Comparison of ENCODE assay signal across 10 cellular contexts in the genomic region with DNA sequence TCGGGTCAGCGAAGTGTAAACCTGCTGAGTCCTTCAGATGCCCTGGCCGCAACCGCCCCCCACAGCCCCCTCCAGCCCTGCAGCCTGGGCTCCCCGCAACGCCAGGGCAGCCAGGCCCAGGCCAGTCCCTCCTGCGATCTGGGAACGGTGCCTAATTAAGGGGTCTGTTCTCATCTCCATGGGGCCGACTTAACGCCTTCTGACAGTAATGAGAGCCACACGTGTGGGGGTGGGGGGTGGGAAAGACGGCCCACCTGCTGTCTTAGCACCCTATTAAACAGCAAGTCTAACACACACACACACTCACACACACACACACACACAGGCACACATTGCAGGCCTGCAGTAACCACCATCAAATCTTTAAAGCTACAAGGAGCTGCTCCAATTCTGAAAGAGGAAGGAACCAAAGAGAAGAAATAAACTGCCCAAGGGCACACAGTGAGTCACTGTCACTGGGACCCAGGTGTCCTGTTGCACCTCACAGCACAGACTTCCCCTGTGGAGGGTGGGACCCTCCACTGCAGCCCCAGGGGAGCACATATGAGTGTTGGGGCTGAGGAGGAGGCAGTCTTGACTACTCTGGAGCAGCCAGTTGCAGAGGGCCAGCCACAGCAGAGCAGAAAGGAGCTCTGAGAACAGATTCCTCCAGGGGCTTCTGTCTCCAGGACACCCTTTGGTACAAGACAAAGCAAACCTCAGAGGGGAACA.
DNase-seq lines count a peak whose midpoint lies in the region; ATAC-seq lines count a peak whose summit lies in the region.
"Had no signal": no experiment of that assay in that cellular context is flagged by ENCODE, and none has a peak within 500 bp of the region (broad histone marks: within the 10 kb centered on the region; RNA-seq: fewer than 3 reads in every experiment).

No MANE protein-coding gene starts in this region.

- no peaks in the 10 kb centered on the region for H3K27me3 Mint-ChIP-seq in stimulated activated memory B cell treated with anti-CD40 and anti-IgM and Interleukin-4, amounts not matched to agents 10 μg/mL and 1 μg/mL and 100 μg/mL, for 72 hours

- H3K36me3 Mint-ChIP-seq in stimulated activated memory B cell treated with anti-CD40 and anti-IgM and Interleukin-4, amounts not matched to agents 10 μg/mL and 1 μg/mL and 100 μg/mL, for 72 hours = no peaks in the 10 kb centered on the region

- peak overlapping the region; percentile 36 for H3K4me3 Mint-ChIP-seq in stimulated activated memory B cell treated with anti-CD40 and anti-IgM and Interleukin-4, amounts not matched to agents 10 μg/mL and 1 μg/mL and 100 μg/mL, for 72 hours

- peaks cover 2% of the 10 kb centered on the region for H3K9me3 Mint-ChIP-seq in stimulated activated memory B cell treated with anti-CD40 and anti-IgM and Interleukin-4, amounts not matched to agents 10 μg/mL and 1 μg/mL and 100 μg/mL, for 72 hours

- H3K4me1 Mint-ChIP-seq in stimulated activated memory B cell treated with anti-CD40 and anti-IgM and Interleukin-4, amounts not matched to agents 10 μg/mL and 1 μg/mL and 100 μg/mL, for 72 hours = peaks cover 90% of the 10 kb centered on the region

- peak overlapping the region; percentile 59 for H3K27ac Mint-ChIP-seq in stimulated activated memory B cell treated with anti-CD40 and anti-IgM and Interleukin-4, amounts not matched to agents 10 μg/mL and 1 μg/mL and 100 μg/mL, for 72 hours

- ATAC-seq in activated CD4-positive, CD25-positive, alpha-beta regulatory T cell treated with anti-CD3 and anti-CD28 coated beads, Interleukin-2, amount 50 U/mL, for 24 hours = peak; percentile 37 to 41
- peak; percentile 28 for ATAC-seq in HG03378 (IDR thresholded peaks at IDR 0.05; ENCODE audit: unreplicated experiment)
- peak; percentile 93 for ATAC-seq in stimulated activated memory B cell treated with anti-CD40 and anti-IgM and Interleukin-4, amounts not matched to agents 10 μg/mL and 1 μg/mL and 100 μg/mL, for 72 hours
- no peak for ATAC-seq in HG03439 (IDR thresholded peaks at IDR 0.05; ENCODE audit: unreplicated experiment)
- no peak for ATAC-seq in HG02571 (IDR thresholded peaks at IDR 0.05; ENCODE audit: unreplicated experiment)
- ATAC-seq: sciatic nerve had no signal

- no peak for DNase-seq in activated CD4-positive, CD25-positive, alpha-beta regulatory T cell treated with anti-CD3 and anti-CD28 coated beads, Interleukin-2, amount 50 U/mL, for 72 hours
- DNase-seq in RPMI8226 = peak; percentile 65
- no peak for DNase-seq in GM03348 (ENCODE audit: low spot score)
- DNase-seq: stimulated activated CD8-positive, alpha-beta memory T cell treated with anti-CD3 and anti-CD28 coated beads, Interleukin-4, amount 100 ng/mL, for 48 hours had no signal

Comparison
In these comparisons a context has a peak if more than half of its experiments do, and no peak if none do; other contexts are left out.
1. ATAC-seq: peak in activated CD4-positive, CD25-positive, alpha-beta regulatory T cell treated with anti-CD3 and anti-CD28 coated beads, Interleukin-2, amount 50 U/mL, for 24 hours (2 of 2), HG03378 (single experiment) and stimulated activated memory B cell treated with anti-CD40 and anti-IgM and Interleukin-4, amounts not matched to agents 10 μg/mL and 1 μg/mL and 100 μg/mL, for 72 hours (single experiment); none in HG03439 (single experiment) and HG02571 (single experiment).